7 cellular contexts compared by ENCODE assay signal in the genomic region with DNA sequence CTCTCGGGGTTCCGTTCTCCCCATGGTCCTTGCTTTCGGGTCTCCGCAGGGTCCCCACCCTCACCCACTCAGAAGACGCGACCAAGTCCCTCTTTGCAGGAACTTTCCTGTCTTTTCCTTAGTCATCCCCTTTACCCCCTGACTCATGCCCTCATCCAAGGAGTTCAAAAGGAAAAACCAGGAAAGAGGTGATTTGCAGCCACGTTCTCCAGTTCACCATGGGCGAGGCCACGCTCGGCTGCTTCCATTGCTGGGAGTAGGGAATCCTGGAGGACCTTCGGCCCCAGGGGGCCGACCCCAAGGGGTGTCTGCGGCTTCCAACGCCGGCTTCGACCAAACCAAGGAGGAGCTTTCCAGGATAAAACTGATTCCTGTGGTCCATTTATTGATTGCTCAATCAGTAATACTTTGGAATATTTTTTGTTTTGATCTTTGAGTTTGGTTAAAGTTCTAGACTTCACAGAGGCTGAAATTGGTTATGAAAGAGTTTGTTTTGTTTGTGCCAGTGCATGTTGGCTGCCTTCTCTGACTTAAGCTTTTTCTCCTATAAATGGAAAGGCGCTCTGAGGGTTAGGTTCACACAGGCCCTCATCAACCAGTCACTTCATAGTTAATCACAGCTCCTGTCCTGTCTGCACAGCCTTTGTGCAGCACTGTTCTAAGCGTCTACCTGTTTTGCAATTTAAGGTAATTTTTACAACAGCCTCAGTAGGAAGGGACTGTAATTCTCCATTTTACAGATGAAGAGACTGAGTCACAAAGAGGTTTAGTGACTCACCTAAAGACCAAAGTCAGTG. TPM values are rescaled to one million over a fixed set of nuclear protein-coding genes. Genes with fewer than 3 reads are reported as not detected.
DNase-seq lines count a peak whose midpoint lies in the region; ATAC-seq and TF ChIP-seq lines count a peak whose summit lies in the region.

No MANE protein-coding gene starts in this region.

- no peaks in the 10 kb centered on the region for H3K9me3 Mint-ChIP-seq in osteocyte (ENCODE audit: unreplicated experiment)

- ATAC-seq in HG03025 (IDR thresholded peaks at IDR 0.05; ENCODE audit: low FRiP score, unreplicated experiment), result no peak

- H3K4me3 ChIP-seq in GM12875 (ENCODE audit: low read depth, low read length) (peak overlapping the region; percentile 72), fibroblast of villous mesenchyme (ENCODE audit: low read depth, low read length) (peak overlapping the region; percentile 88)

- H3K36me3 Mint-ChIP-seq in osteocyte (ENCODE audit: unreplicated experiment), result no peaks in the 10 kb centered on the region

- TF ChIP-seq CTCF in GM12875 (IDR thresholded peaks at IDR 0.05; ENCODE audit: borderline replicate concordance, insufficient read depth, low read depth, low read length) (no peak), fibroblast of villous mesenchyme (IDR thresholded peaks at IDR 0.05; ENCODE audit: insufficient read depth, low read depth, low read length) (no peak), osteocyte (IDR thresholded peaks at IDR 0.05) (no peak)

- H3K27ac Mint-ChIP-seq in osteocyte (ENCODE audit: unreplicated experiment), result peak overlapping the region; percentile 48

- H3K4me1 Mint-ChIP-seq in osteocyte (ENCODE audit: unreplicated experiment), result peaks cover 20% of the 10 kb centered on the region

- peak; percentile 28 for DNase-seq in SW480 (ENCODE audit: low spot score)
- DNase-seq in fibroblast of villous mesenchyme (ENCODE audit: low read depth), result peak; percentile 68
- DNase-seq in osteocyte (ENCODE audit: extremely low spot score, unreplicated experiment), result no peak
- DNase-seq in NCI-H748 (lab: John Stamatoyannopoulos, UW; ENCODE audit: unreplicated experiment), result no peak
- no peak for DNase-seq in OCI-M2 (lab: John Stamatoyannopoulos, UW; ENCODE audit: unreplicated experiment)

- peak overlapping the region; percentile 94 for H3K4me3 Mint-ChIP-seq in osteocyte (ENCODE audit: unreplicated experiment)

- peaks cover 3% of the 10 kb centered on the region for H3K27me3 Mint-ChIP-seq in osteocyte (ENCODE audit: unreplicated experiment)

RNA-seq across cellular contexts. Expression of a gene that starts 0.8 kb away (rescaled TPM):
- total RNA-seq in fibroblast of villous mesenchyme (6.8 and 13.4 TPM in 2 replicates), osteocyte (68.4 and 69.1 TPM in 2 replicates)

Comparison
In these comparisons a context has a peak if more than half of its experiments do, and no peak if none do; other contexts are left out.
1. DNase-seq: peak in SW480 (single experiment) and fibroblast of villous mesenchyme (single experiment); none in osteocyte (single experiment), NCI-H748 (single experiment) and OCI-M2 (single experiment).